In the genomic region with DNA sequence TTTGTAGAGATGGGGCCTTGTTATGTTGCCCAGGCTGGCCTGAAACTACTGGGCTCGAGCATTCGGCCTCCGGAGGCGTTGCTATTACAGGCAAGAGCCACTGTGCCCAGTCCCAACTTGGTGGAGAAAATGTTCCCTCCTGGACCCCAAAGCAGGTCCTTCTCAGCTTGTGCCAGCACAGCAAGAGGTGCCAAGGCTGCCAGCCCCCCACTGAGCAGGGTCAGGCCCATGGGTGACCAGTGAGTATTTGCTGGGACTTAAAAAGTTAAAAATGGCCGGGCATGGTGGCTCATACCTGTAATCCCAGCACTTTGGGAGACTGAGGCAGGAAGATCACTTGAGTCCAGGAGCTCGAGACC, we compare ENCODE assay signal across 18 cellular contexts. TPM values are rescaled to one million over a fixed set of nuclear protein-coding genes. Genes with fewer than 3 reads are reported as not detected.
A peak's percentile ranks its signal among the peaks of the same experiment; 100 is the strongest.
DNase-seq lines count a peak whose midpoint lies in the region; ATAC-seq and TF ChIP-seq lines count a peak whose summit lies in the region.
"Had no signal": no experiment of that assay in that cellular context is flagged by ENCODE, and none has a peak within 500 bp of the region (broad histone marks: within the 10 kb centered on the region; RNA-seq: fewer than 3 reads in every experiment).

No MANE protein-coding gene starts in this region.

- H2BK120ac ChIP-seq in neuronal stem cell (ENCODE audit: low read depth, low read length): no peak overlapping the region

- no peaks in the 10 kb centered on the region for H3K9me2 ChIP-seq in GM23338 (ENCODE audit: insufficient read depth)

- H3K14ac ChIP-seq in neuronal stem cell (ENCODE audit: low read length): no peak overlapping the region

- H2BK5ac ChIP-seq in neuronal stem cell (ENCODE audit: low read length): no peak overlapping the region

- TF ChIP-seq CTCF in GM23338 (conservative IDR thresholded peaks at IDR 0.05; ENCODE audit: low read depth in 2 of 2): no peak
- no peak for TF ChIP-seq CTCF in breast epithelium (IDR thresholded peaks at IDR 0.05)
- TF ChIP-seq CTCF in left lung (IDR thresholded peaks at IDR 0.05): no peak
- TF ChIP-seq CTCF in thoracic aorta (IDR thresholded peaks at IDR 0.05): no peak

- H3K27me3 ChIP-seq in GM23338 (ENCODE audit: insufficient read depth) (no peaks in the 10 kb centered on the region), breast epithelium (no peaks in the 10 kb centered on the region), left lung (no peaks in the 10 kb centered on the region), thoracic aorta (replicated peaks; ENCODE audit: insufficient read depth) (no peaks in the 10 kb centered on the region), neuronal stem cell (ENCODE audit: control insufficient read depth in 3 of 3, insufficient read depth in 3 of 3, low read depth in 1 of 3, low read length in 3 of 3) (peaks cover 0 to 15% (median 9%) of the 10 kb centered on the region in 3 experiments)
- H3K27me3 ChIP-seq: right lobe of liver had no signal

- TF ChIP-seq POLR2A in breast epithelium (IDR thresholded peaks at IDR 0.05): no peak

- DNase-seq in GM23338 (ENCODE audit: low spot score) (no peak), breast epithelium (ENCODE audit: low spot score in 2 of 2) (no peak), left lung (peak in 1 of 2 donors; percentile 44), thoracic aorta (ENCODE audit: low spot score) (no peak), DMS79 (lab: John Stamatoyannopoulos, UW) (no peak), neuronal stem cell (ENCODE audit: low spot score) (no peak), SKM-1 treated with dmso at 0.1 percent for 144 hours (lab: John Stamatoyannopoulos, UW; ENCODE audit: unreplicated experiment) (no peak)
- DNase-seq: activated T-cell treated with anti-CD3 and anti-CD28 coated beads, Interleukin-2, amount 50 U/mL, for 48 hours; anterior cingulate cortex; cerebellar nuclear complex; DND-41; NCI-H1436 treated with DMSO at 0.1 percent for 48 hours; occipital lobe; stimulated activated naive B cell treated with anti-CD40 and anti-IgM and Interleukin-4, amounts not matched to agents 10 μg/mL and 1 μg/mL and 100 μg/mL, for 72 hours had no signal

- no peak overlapping the region for H3K4ac ChIP-seq in neuronal stem cell (ENCODE audit: low read length)

- H3K4me3 ChIP-seq in GM23338 (no peak overlapping the region), breast epithelium (no peak overlapping the region), left lung (no peak overlapping the region), thoracic aorta (no peak overlapping the region), neuronal stem cell (ENCODE audit: low read length in 2 of 2) (no peak overlapping the region)
- H3K4me3 ChIP-seq: right lobe of liver had no signal

- H4K91ac ChIP-seq in neuronal stem cell (ENCODE audit: low read depth, low read length, poor library complexity): no peak overlapping the region

- WGBS in neuronal stem cell (ENCODE audit: extremely low coverage in 2 of 2, insufficient read length in 2 of 2, insufficient replicate concordance in 1 of 2), 2 donors: no CpG with 5 or more reads among the region's 6 CpGs

- H3K9ac ChIP-seq in neuronal stem cell (ENCODE audit: low read depth, low read length, poor library complexity): no peak overlapping the region

- H3K4me2 ChIP-seq in GM23338: no peak overlapping the region
- H3K4me2 ChIP-seq in neuronal stem cell (ENCODE audit: insufficient read depth, low read length, poor library complexity, severe bottlenecking): no peak overlapping the region

- no peak overlapping the region for H2AFZ ChIP-seq in GM23338
- no peak overlapping the region for H2AFZ ChIP-seq in neuronal stem cell (ENCODE audit: low read length)

- no peak overlapping the region for H2BK15ac ChIP-seq in neuronal stem cell (ENCODE audit: low read length)

- H3K79me2 ChIP-seq in GM23338 (replicated peaks; ENCODE audit: insufficient read depth): peaks cover 67% of the 10 kb centered on the region

- peaks cover 3% of the 10 kb centered on the region; the same call in 1 of the 3 replicates for H3K36me3 Mint-ChIP-seq in GM23338 (ENCODE audit: low read depth)

- H2BK12ac ChIP-seq in neuronal stem cell (ENCODE audit: low read length): no peak overlapping the region

- peaks cover 26% of the 10 kb centered on the region for H3K27me3 Mint-ChIP-seq in GM23338 (ENCODE audit: insufficient read depth, low read depth, poor library complexity)
- H3K27me3 Mint-ChIP-seq: stimulated activated naive B cell treated with anti-CD40 and anti-IgM and Interleukin-4, amounts not matched to agents 10 μg/mL and 1 μg/mL and 100 μg/mL, for 72 hours had no signal

- peaks cover 39% of the 10 kb centered on the region for H3K4me1 Mint-ChIP-seq in GM23338

- H4K20me1 ChIP-seq in GM23338 (replicated peaks; ENCODE audit: insufficient read depth): peaks cover 3% of the 10 kb centered on the region; the same call in 1 of the 2 replicates

- H4K8ac ChIP-seq in neuronal stem cell (ENCODE audit: low read depth, low read length): no peak overlapping the region

- 0 out of 2 replicates have a peak overlapping the region, but pooled peaks have one; percentile 14 for H3K27ac ChIP-seq in GM23338 (ENCODE audit: low read depth)
- peak overlapping the region; percentile 100 for H3K27ac ChIP-seq in breast epithelium
- peak overlapping the region; percentile 89 to 94 for H3K27ac ChIP-seq in left lung
- peak overlapping the region; percentile 97 to 99 for H3K27ac ChIP-seq in thoracic aorta
- H3K27ac ChIP-seq in neuronal stem cell (replicated peaks; ENCODE audit: low read length): no peak overlapping the region

- ATAC-seq in GM23338 (no peak), left lung (no peak), thoracic aorta (ENCODE audit: insufficient number of reproducible peaks, low FRiP score, low read depth) (no peak), HG02678 (IDR thresholded peaks at IDR 0.05; ENCODE audit: unreplicated experiment) (no peak)
- ATAC-seq: right lobe of liver; stimulated activated naive B cell treated with anti-CD40 and anti-IgM and Interleukin-4, amounts not matched to agents 10 μg/mL and 1 μg/mL and 100 μg/mL, for 72 hours had no signal

- H3K79me1 ChIP-seq in neuronal stem cell (ENCODE audit: low read depth, low read length): peaks cover 16% of the 10 kb centered on the region

- H3K9me3 ChIP-seq in breast epithelium: no peaks in the 10 kb centered on the region
- H3K9me3 ChIP-seq in left lung: no peaks in the 10 kb centered on the region
- no peaks in the 10 kb centered on the region for H3K9me3 ChIP-seq in thoracic aorta
- H3K9me3 ChIP-seq in neuronal stem cell (replicated peaks in 1 of 2; ENCODE audit: control insufficient read depth in 2 of 2, insufficient read depth in 1 of 2, low read depth in 1 of 2, low read length in 2 of 2): no peaks in the 10 kb centered on the region
- H3K9me3 ChIP-seq: right lobe of liver had no signal

- peaks cover 20% of the 10 kb centered on the region for H3K4me1 ChIP-seq in GM23338 (ENCODE audit: insufficient read depth)
- peaks cover 3 to 20% of the 10 kb centered on the region in 2 donors for H3K4me1 ChIP-seq in breast epithelium
- peaks cover 47 to 79% of the 10 kb centered on the region in 2 donors for H3K4me1 ChIP-seq in left lung
- peaks cover 17 to 61% of the 10 kb centered on the region in 2 donors for H3K4me1 ChIP-seq in thoracic aorta (ENCODE audit: control insufficient read depth in 1 of 2, low read depth in 2 of 2)
- peaks cover 45 to 65% of the 10 kb centered on the region in 2 donors for H3K4me1 ChIP-seq in neuronal stem cell (ENCODE audit: control insufficient read depth in 2 of 2, insufficient read depth in 1 of 2, low read depth in 1 of 2, low read length in 2 of 2)

- 0 out of 2 replicates have a peak, but pooled peaks cover 11% of the 10 kb centered on the region for H3F3A ChIP-seq in GM23338 (replicated peaks; ENCODE audit: low read depth)

- H3K36me3 ChIP-seq in GM23338 (ENCODE audit: insufficient read depth) (no peaks in the 10 kb centered on the region), breast epithelium (no peaks in the 10 kb centered on the region), left lung (peaks cover 0 to 37% of the 10 kb centered on the region in 2 donors), thoracic aorta (peaks cover 11% of the 10 kb centered on the region), neuronal stem cell (replicated peaks in 1 of 2; ENCODE audit: control insufficient read depth in 2 of 2, insufficient read depth in 2 of 2, low read length in 2 of 2) (peaks cover 0 to 4% of the 10 kb centered on the region in 2 donors)

- H3K9me3 Mint-ChIP-seq in GM23338: no peaks in the 10 kb centered on the region
- H3K9me3 Mint-ChIP-seq: endodermal cell; stimulated activated naive B cell treated with anti-CD40 and anti-IgM and Interleukin-4, amounts not matched to agents 10 μg/mL and 1 μg/mL and 100 μg/mL, for 72 hours had no signal

- H2AK5ac ChIP-seq in neuronal stem cell (ENCODE audit: low read depth, low read length): no peak overlapping the region

- intact Hi-C loops in breast epithelium (cut with DNase I; ENCODE audit: low total_unique reads) (no loop called here), left lung (cut with DNase I) (no loop called here)

- H3K23ac ChIP-seq in neuronal stem cell (ENCODE audit: low read depth, low read length, poor library complexity): no peak overlapping the region

- no peak overlapping the region for H3K27ac Mint-ChIP-seq in GM23338
- H3K27ac Mint-ChIP-seq: stimulated activated naive B cell treated with anti-CD40 and anti-IgM and Interleukin-4, amounts not matched to agents 10 μg/mL and 1 μg/mL and 100 μg/mL, for 72 hours had no signal

- H3K18ac ChIP-seq in neuronal stem cell (ENCODE audit: low read length): no peak overlapping the region

- no peak overlapping the region for H3K4me3 Mint-ChIP-seq in GM23338
- H3K4me3 Mint-ChIP-seq: endodermal cell; stimulated activated naive B cell treated with anti-CD40 and anti-IgM and Interleukin-4, amounts not matched to agents 10 μg/mL and 1 μg/mL and 100 μg/mL, for 72 hours had no signal

RNA-seq across cellular contexts. Expression of gene MAFK, which starts 4.6 kb away (rescaled TPM):
- 14.2 and 19.3 TPM in 2 replicates for total RNA-seq in GM23338 (2014; rRNA removed; shearing (Covaris generic))
- polyA plus RNA-seq in GM23338 (2016; fragmentation: Nextera tagmentation; extraction: Ambion mirVana): 4.4 and 5.1 TPM in 2 replicates
- total RNA-seq in breast epithelium: 10 to 100 TPM; 14.4 to 25.9 (median 25.2) TPM
- total RNA-seq in left lung: 10 to 100 TPM; 36.8 to 49.7 TPM
- 100 to 1,000 TPM; 111 to 161 TPM for total RNA-seq in thoracic aorta
- 4.4 TPM for polyA plus RNA-seq in neuronal stem cell (2013, experiment 1 of 2)
- 4.1 TPM for polyA plus RNA-seq in neuronal stem cell (2013, experiment 2 of 2)

RNA-seq across cellular contexts. Expression of gene TMEM184A, which starts 20.9 kb away (rescaled TPM):
- total RNA-seq in GM23338 (2014; rRNA removed; shearing (Covaris generic)): 0.04 and 0.66 TPM in 2 replicates
- 0.03 and 0.18 TPM in 2 replicates for polyA plus RNA-seq in GM23338 (2016; fragmentation: Nextera tagmentation; extraction: Ambion mirVana)
- total RNA-seq in breast epithelium (1 to 10 TPM in 2 of 3 donors, not detected in 1; 6.6 to 8.2 TPM), left lung (1 to 10 TPM; 7.9 to 9.7 TPM), thoracic aorta (1 to 10 TPM in 1 of 2 donors, not detected in 1; 1.5 TPM)
- 0.32 TPM for polyA plus RNA-seq in neuronal stem cell (2013, experiment 1 of 2)
- 0.28 TPM for polyA plus RNA-seq in neuronal stem cell (2013, experiment 2 of 2)
- total RNA-seq: activated CD8-positive, alpha-beta memory T cell treated with anti-CD3 and anti-CD28 coated beads for 36 hours; occipital lobe had no signal

RNA-seq across cellular contexts. Expression of gene INTS1, which starts 30.9 kb away (rescaled TPM):
- 81.1 and 111 TPM in 2 replicates for total RNA-seq in GM23338 (2014; rRNA removed; shearing (Covaris generic))
- 31.4 and 35.1 TPM in 2 replicates for polyA plus RNA-seq in GM23338 (2016; fragmentation: Nextera tagmentation; extraction: Ambion mirVana)
- total RNA-seq in breast epithelium: 10 to 100 TPM; 27.5 to 32.1 (median 27.7) TPM
- 10 to 100 TPM; 70.1 to 80.9 TPM for total RNA-seq in left lung
- 10 to 100 TPM; 59.8 to 89.6 TPM for total RNA-seq in thoracic aorta
- 25.3 TPM for polyA plus RNA-seq in neuronal stem cell (2013, experiment 1 of 2)
- 24.4 TPM for polyA plus RNA-seq in neuronal stem cell (2013, experiment 2 of 2)

RNA-seq across cellular contexts. Expression of gene PSMG3, which starts 34.8 kb away (rescaled TPM):
- 28.3 and 32.0 TPM in 2 replicates for total RNA-seq in GM23338 (2014; rRNA removed; shearing (Covaris generic))
- 84.8 and 93.6 TPM in 2 replicates for polyA plus RNA-seq in GM23338 (2016; fragmentation: Nextera tagmentation; extraction: Ambion mirVana)
- total RNA-seq in breast epithelium (10 to 100 TPM; 32.6 to 52.8 (median 45.4) TPM), left lung (10 to 100 TPM; 22.4 to 25.3 TPM), thoracic aorta (10 to 100 TPM; 30.9 to 40.4 TPM)
- 16.9 TPM for polyA plus RNA-seq in neuronal stem cell (2013, experiment 1 of 2)
- 15.7 TPM for polyA plus RNA-seq in neuronal stem cell (2013, experiment 2 of 2)
